35 cellular contexts compared by ENCODE assay signal in genomic region chr1:19678931-19679453, GRCh38. TPM values are rescaled to one million over a fixed set of nuclear protein-coding genes. Genes with fewer than 3 reads are reported as not detected.
"Had no signal": no experiment of that assay in that cellular context is flagged by ENCODE, and none has a peak within 500 bp of the region (broad histone marks: within the 10 kb centered on the region; RNA-seq: fewer than 3 reads in every experiment).

No MANE protein-coding gene starts in this region.

- H3K27me3 ChIP-seq: adrenal gland, body of pancreas, brain microvascular endothelial cell, breast epithelium had no signal

- H3K4me3 ChIP-seq: adrenal gland, body of pancreas, breast epithelium had no signal

- H3K9me3 ChIP-seq: adrenal gland, body of pancreas, breast epithelium had no signal

- H3K4me1 ChIP-seq: adrenal gland, body of pancreas, breast epithelium had no signal

- ATAC-seq: activated CD4-positive, alpha-beta T cell treated with anti-CD3 and anti-CD28 coated beads for 36 hours; activated CD4-positive, CD25-positive, alpha-beta regulatory T cell treated with anti-CD3 and anti-CD28 coated beads, Interleukin-2, amount 50 U/mL, for 24 hours; activated CD8-positive, alpha-beta memory T cell treated with anti-CD3 and anti-CD28 coated beads, Interleukin-2, amount 10 ng/mL, durations not matched to agents 7 days and 5 days; activated CD8-positive, alpha-beta T cell treated with anti-CD3 and anti-CD28 coated beads, Interleukin-2, amount 10 ng/mL, durations not matched to agents 7 days and 5 days; activated naive CD4-positive, alpha-beta T cell treated with anti-CD3 and anti-CD28 coated beads, Interleukin-2, amount 50 U/mL, for 72 hours; body of pancreas had no signal

- DNase-seq: activated CD4-positive, alpha-beta memory T cell treated with anti-CD3 and anti-CD28 coated beads, Interleukin-2, amount 10 ng/mL, durations not matched to agents 7 days and 5 days; activated CD4-positive, alpha-beta T cell treated with anti-CD3 and anti-CD28 coated beads for 1 hour; activated CD4-positive, alpha-beta T cell treated with anti-CD3 and anti-CD28 coated beads for 36 hours; activated CD4-positive, alpha-beta T cell treated with anti-CD3 and anti-CD28 coated beads for 48 hours; activated CD4-positive, alpha-beta T cell treated with anti-CD3 and anti-CD28 coated beads, Interleukin-2, amount 10 ng/mL, durations not matched to agents 7 days and 5 days; activated CD4-positive, alpha-beta T cell treated with anti-CD3 and anti-CD28 coated beads, Interleukin-2, amount 50 U/mL, for 48 hours; activated CD4-positive, CD25-positive, alpha-beta regulatory T cell; activated CD8-positive, alpha-beta memory T cell treated with anti-CD3 and anti-CD28 coated beads for 24 hours; activated CD8-positive, alpha-beta memory T cell treated with anti-CD3 and anti-CD28 coated beads, Interleukin-2, amount 10 ng/mL, durations not matched to agents 7 days and 5 days; activated CD8-positive, alpha-beta memory T cell treated with anti-CD3 and anti-CD28 coated beads, Interleukin-2, amount 50 U/mL, for 48 hours; activated CD8-positive, alpha-beta T cell treated with anti-CD3 and anti-CD28 coated beads, Interleukin-2, amount 10 ng/mL, durations not matched to agents 7 days and 5 days; activated effector memory CD4-positive, alpha-beta T cell treated with anti-CD3 and anti-CD28 coated beads, Interleukin-2, amount 50 U/mL, for 16 hours; activated naive CD4-positive, alpha-beta T cell treated with anti-CD3 and anti-CD28 coated beads for 36 hours; activated naive CD4-positive, alpha-beta T cell treated with anti-CD3 and anti-CD28 coated beads, Interleukin-2, amount 50 U/mL, for 16 hours; activated naive CD8-positive, alpha-beta T cell treated with anti-CD3 and anti-CD28 coated beads for 36 hours; activated T-cell treated with anti-CD3 and anti-CD28 coated beads, Interleukin-2, amount 50 U/mL, for 24 hours; activated T-cell treated with anti-CD3 and anti-CD28 coated beads, Interleukin-2, amount 50 U/mL, for 48 hours; adrenal gland; amniotic stem cell; aorta; body of pancreas; brain microvascular endothelial cell; cerebellar nuclear complex; SW 1271; T-helper 1 cell; T-helper 2 cell; T-helper 9 cell had no signal

- H3K4me3 Mint-ChIP-seq: activated CD4-positive, alpha-beta memory T cell treated with anti-CD3 and anti-CD28 coated beads, Interleukin-2, amount 10 ng/mL, durations not matched to agents 7 days and 5 days; activated CD4-positive, alpha-beta T cell treated with anti-CD3 and anti-CD28 coated beads for 36 hours; activated CD4-positive, alpha-beta T cell treated with anti-CD3 and anti-CD28 coated beads, Interleukin-2, amount 10 ng/mL, durations not matched to agents 7 days and 5 days; activated CD8-positive, alpha-beta memory T cell treated with anti-CD3 and anti-CD28 coated beads, Interleukin-2, amount 10 ng/mL, durations not matched to agents 7 days and 5 days; activated CD8-positive, alpha-beta T cell treated with anti-CD3 and anti-CD28 coated beads, Interleukin-2, amount 10 ng/mL, durations not matched to agents 7 days and 5 days; activated naive CD4-positive, alpha-beta T cell treated with anti-CD3 and anti-CD28 coated beads for 36 hours; activated naive CD8-positive, alpha-beta T cell treated with anti-CD3 and anti-CD28 coated beads for 36 hours; activated T-cell treated with anti-CD3 and anti-CD28 coated beads, Interleukin-2, amount 50 U/mL, for 24 hours; central memory CD8-positive, alpha-beta T cell; T-helper 1 cell treated with Interleukin-12 subunit alpha and Interleukin-12 subunit beta and Interleukin-4 antibody, amounts not matched to agents 30 μg/mL and 1 μg/mL, for 36 hours; T-helper 2 cell treated with Interferon-gamma antibody and Interleukin-4, amounts not matched to agents 5 μg/mL and 100 μg/mL, for 36 hours had no signal

- H3K27ac ChIP-seq: adrenal gland, body of pancreas, brain microvascular endothelial cell, breast epithelium had no signal

- H3K9me3 Mint-ChIP-seq: activated CD4-positive, alpha-beta memory T cell treated with anti-CD3 and anti-CD28 coated beads, Interleukin-2, amount 10 ng/mL, durations not matched to agents 7 days and 5 days; activated CD4-positive, alpha-beta T cell treated with anti-CD3 and anti-CD28 coated beads, Interleukin-2, amount 10 ng/mL, durations not matched to agents 7 days and 5 days; activated naive CD4-positive, alpha-beta T cell treated with anti-CD3 and anti-CD28 coated beads for 36 hours; activated naive CD4-positive, alpha-beta T cell treated with anti-CD3 and anti-CD28 coated beads, Interleukin-2, amount 50 U/mL, for 72 hours; activated naive CD8-positive, alpha-beta T cell treated with anti-CD3 and anti-CD28 coated beads for 36 hours; activated T-cell treated with anti-CD3 and anti-CD28 coated beads, Interleukin-2, amount 50 U/mL, for 24 hours; central memory CD8-positive, alpha-beta T cell; T-helper 1 cell treated with Interleukin-12 subunit alpha and Interleukin-12 subunit beta and Interleukin-4 antibody, amounts not matched to agents 30 μg/mL and 1 μg/mL, for 36 hours; T-helper 2 cell treated with Interferon-gamma antibody and Interleukin-4, amounts not matched to agents 5 μg/mL and 100 μg/mL, for 36 hours had no signal

- H3K27ac Mint-ChIP-seq: activated CD4-positive, alpha-beta memory T cell treated with anti-CD3 and anti-CD28 coated beads, Interleukin-2, amount 10 ng/mL, durations not matched to agents 7 days and 5 days; activated CD4-positive, alpha-beta T cell treated with anti-CD3 and anti-CD28 coated beads for 36 hours; activated CD4-positive, alpha-beta T cell treated with anti-CD3 and anti-CD28 coated beads, Interleukin-2, amount 10 ng/mL, durations not matched to agents 7 days and 5 days; activated CD8-positive, alpha-beta memory T cell treated with anti-CD3 and anti-CD28 coated beads, Interleukin-2, amount 10 ng/mL, durations not matched to agents 7 days and 5 days; activated CD8-positive, alpha-beta T cell treated with anti-CD3 and anti-CD28 coated beads, Interleukin-2, amount 10 ng/mL, durations not matched to agents 7 days and 5 days; activated naive CD4-positive, alpha-beta T cell treated with anti-CD3 and anti-CD28 coated beads for 36 hours; activated naive CD4-positive, alpha-beta T cell treated with anti-CD3 and anti-CD28 coated beads, Interleukin-2, amount 50 U/mL, for 72 hours; activated naive CD8-positive, alpha-beta T cell treated with anti-CD3 and anti-CD28 coated beads for 36 hours; activated T-cell treated with anti-CD3 and anti-CD28 coated beads, Interleukin-2, amount 50 U/mL, for 24 hours; T-helper 1 cell treated with Interleukin-12 subunit alpha and Interleukin-12 subunit beta and Interleukin-4 antibody, amounts not matched to agents 30 μg/mL and 1 μg/mL, for 36 hours; T-helper 2 cell treated with Interferon-gamma antibody and Interleukin-4, amounts not matched to agents 5 μg/mL and 100 μg/mL, for 36 hours had no signal

- H3K36me3 ChIP-seq: adrenal gland, brain microvascular endothelial cell, breast epithelium had no signal

- H3K4me1 Mint-ChIP-seq: activated CD4-positive, alpha-beta memory T cell treated with anti-CD3 and anti-CD28 coated beads, Interleukin-2, amount 10 ng/mL, durations not matched to agents 7 days and 5 days; activated CD4-positive, alpha-beta T cell treated with anti-CD3 and anti-CD28 coated beads for 36 hours; activated CD4-positive, alpha-beta T cell treated with anti-CD3 and anti-CD28 coated beads, Interleukin-2, amount 10 ng/mL, durations not matched to agents 7 days and 5 days; activated CD8-positive, alpha-beta memory T cell treated with anti-CD3 and anti-CD28 coated beads, Interleukin-2, amount 10 ng/mL, durations not matched to agents 7 days and 5 days; activated naive CD8-positive, alpha-beta T cell treated with anti-CD3 and anti-CD28 coated beads for 36 hours had no signal

- H3K27me3 Mint-ChIP-seq: activated CD4-positive, alpha-beta T cell treated with anti-CD3 and anti-CD28 coated beads for 36 hours; activated CD4-positive, alpha-beta T cell treated with anti-CD3 and anti-CD28 coated beads, Interleukin-2, amount 10 ng/mL, durations not matched to agents 7 days and 5 days; central memory CD8-positive, alpha-beta T cell had no signal

- H3K36me3 Mint-ChIP-seq: activated CD8-positive, alpha-beta memory T cell treated with anti-CD3 and anti-CD28 coated beads, Interleukin-2, amount 10 ng/mL, durations not matched to agents 7 days and 5 days; activated naive CD4-positive, alpha-beta T cell treated with anti-CD3 and anti-CD28 coated beads, Interleukin-2, amount 50 U/mL, for 72 hours; activated naive CD8-positive, alpha-beta T cell treated with anti-CD3 and anti-CD28 coated beads for 36 hours had no signal

RNA-seq across cellular contexts. Expression of gene HTR6, which starts 14.3 kb away (rescaled TPM):
- total RNA-seq: activated CD4-positive, alpha-beta memory T cell treated with anti-CD3 and anti-CD28 coated beads, Interleukin-2, amount 10 ng/mL, durations not matched to agents 7 days and 5 days; activated CD8-positive, alpha-beta memory T cell treated with anti-CD3 and anti-CD28 coated beads, Interleukin-2, amount 10 ng/mL, durations not matched to agents 7 days and 5 days; activated CD8-positive, alpha-beta T cell treated with anti-CD3 and anti-CD28 coated beads, Interleukin-2, amount 10 ng/mL, durations not matched to agents 7 days and 5 days; activated naive CD8-positive, alpha-beta T cell treated with anti-CD3 and anti-CD28 coated beads for 36 hours; adrenal gland; body of pancreas; breast epithelium; cardiac septum; chondrocyte had no signal
- polyA plus RNA-seq: adrenal gland, aorta had no signal
